1 cellular context compared by ENCODE assay signal in genomic region chr20:58697201-58697866, GRCh38.
TF ChIP-seq lines count a peak whose summit lies in the region.

No MANE protein-coding gene starts in this region.

TF ChIP-seq in WTC11, 78 proteins besides CTCF, POLR2A, EP300 and RAD21 (continued from another document):
- no peak for TF ChIP-seq E2F5 (CRISPR knock-in tag; IDR thresholded peaks at IDR 0.05)
- no peak for TF ChIP-seq MLX (CRISPR knock-in tag; IDR thresholded peaks at IDR 0.05)
- no peak for TF ChIP-seq RORB (CRISPR knock-in tag; IDR thresholded peaks at IDR 0.05)
TF ChIP-seq in WTC11: peak in this region for 0.
